11 cellular contexts compared by ENCODE assay signal in the genomic region with DNA sequence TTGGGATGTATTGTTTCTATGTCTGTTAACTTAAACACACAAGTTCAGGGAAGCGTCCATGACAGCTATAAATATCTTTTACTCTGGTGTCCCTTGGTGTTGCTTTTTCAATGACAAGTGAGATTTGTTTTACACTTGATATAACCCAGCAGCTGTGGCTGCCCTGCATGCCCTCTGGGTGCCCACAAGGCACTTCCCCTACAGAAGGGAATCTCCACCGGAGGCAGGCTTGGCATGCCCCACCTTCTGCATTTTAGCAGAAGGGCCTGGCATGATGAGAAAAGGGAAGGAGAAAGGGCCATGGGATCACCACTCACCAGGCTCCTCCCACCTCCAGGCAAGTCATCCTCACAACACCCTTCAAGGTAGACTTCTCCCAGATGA. TPM values are rescaled to one million over a fixed set of nuclear protein-coding genes. Genes with fewer than 3 reads are reported as not detected.
A peak's percentile ranks its signal among the peaks of the same experiment; 100 is the strongest.
DNase-seq lines count a peak whose midpoint lies in the region; ATAC-seq and TF ChIP-seq lines count a peak whose summit lies in the region.
"Had no signal": no experiment of that assay in that cellular context is flagged by ENCODE, and none has a peak within 500 bp of the region (broad histone marks: within the 10 kb centered on the region; RNA-seq: fewer than 3 reads in every experiment).

No MANE protein-coding gene starts in this region.

- in situ Hi-C loops in KBM-7 (cut with MboI; ENCODE audit: low pct_unique_long_range_greater_than_20kb, low sequenced_read_pairs), result no loop called here

- 64 to 85% (median 78%) methylated on average over 2 of the region's 2 CpGs for WGBS in adrenal gland, 4 donors

- H3K9me3 Mint-ChIP-seq in chondrocyte (ENCODE audit: low read depth) (no peaks in the 10 kb centered on the region), mesothelial cell of epicardium (no peaks in the 10 kb centered on the region)

- peak overlapping the region in 3 of 5 donors; percentile 3 to 78 (median 33) for H3K27ac ChIP-seq in adrenal gland
- peak overlapping the region; percentile 49 for H3K27ac ChIP-seq in lower lobe of right lung
- peak overlapping the region; percentile 60 for H3K27ac ChIP-seq in stomach smooth muscle (ENCODE audit: low read length)

- H3K4me3 ChIP-seq in adrenal gland, result no peak overlapping the region
- H3K4me3 ChIP-seq in lower lobe of right lung, result no peak overlapping the region
- no peak overlapping the region for H3K4me3 ChIP-seq in stomach smooth muscle (ENCODE audit: low read length in 2 of 2)

- H3K27me3 Mint-ChIP-seq in chondrocyte (ENCODE audit: low read depth) (no peaks in the 10 kb centered on the region), mesothelial cell of epicardium (ENCODE audit: low read depth) (no peaks in the 10 kb centered on the region)

- peaks cover 6% of the 10 kb centered on the region for H3K36me3 Mint-ChIP-seq in chondrocyte (ENCODE audit: low read depth)
- H3K36me3 Mint-ChIP-seq in mesothelial cell of epicardium, result peaks cover 18% of the 10 kb centered on the region

- H3K4me1 ChIP-seq in adrenal gland (replicated peaks in 1 of 2) (peaks cover 6 to 47% of the 10 kb centered on the region in 2 donors), lower lobe of right lung (peaks cover 72% of the 10 kb centered on the region), stomach smooth muscle (ENCODE audit: control insufficient read depth, insufficient read depth, low read length) (peaks cover 72% of the 10 kb centered on the region)

- no peaks in the 10 kb centered on the region for H3K36me3 ChIP-seq in adrenal gland (replicated peaks in 1 of 2)
- peaks cover 31% of the 10 kb centered on the region for H3K36me3 ChIP-seq in lower lobe of right lung
- H3K36me3 ChIP-seq in stomach smooth muscle (ENCODE audit: control insufficient read depth in 2 of 2, insufficient read depth in 2 of 2, low read length in 2 of 2), result peaks cover 0 to 13% of the 10 kb centered on the region in 2 donors

- H3K4me3 Mint-ChIP-seq in chondrocyte (ENCODE audit: unreplicated experiment), result no peak overlapping the region
- H3K4me3 Mint-ChIP-seq in mesothelial cell of epicardium, result no peak overlapping the region

- no peaks in the 10 kb centered on the region for H3K27me3 ChIP-seq in adrenal gland
- H3K27me3 ChIP-seq in lower lobe of right lung (ENCODE audit: low read depth), result no peaks in the 10 kb centered on the region
- H3K27me3 ChIP-seq in stomach smooth muscle (ENCODE audit: control insufficient read depth in 1 of 2, insufficient read depth in 2 of 2, low read length in 2 of 2), result no peaks in the 10 kb centered on the region

- no peak for TF ChIP-seq POLR2A in adrenal gland (IDR thresholded peaks at IDR 0.05)

- no peak overlapping the region for H3K27ac Mint-ChIP-seq in chondrocyte (ENCODE audit: unreplicated experiment)
- H3K27ac Mint-ChIP-seq in mesothelial cell of epicardium, result no peak overlapping the region

- H3K9ac ChIP-seq in stomach smooth muscle (ENCODE audit: low read length in 2 of 2), result peak overlapping the region in 1 of 2 donors; percentile 29

- DNase-seq in KBM-7, result peak; percentile 44
- DNase-seq in adrenal gland, result peak in 4 of 7 donors; percentile 27 to 51 (median 40)
- peak; percentile 76 for DNase-seq in lower lobe of right lung
- no peak for DNase-seq in chondrocyte (ENCODE audit: low spot score)
- no peak for DNase-seq in mesothelial cell of epicardium (ENCODE audit: low spot score in 2 of 2, unreplicated experiment in 2 of 2)
- DNase-seq in T-helper 9 cell, result no peak
- DNase-seq: activated CD4-positive, alpha-beta T cell treated with anti-CD3 and anti-CD28 coated beads for 48 hours; activated naive CD4-positive, alpha-beta T cell treated with anti-CD3 and anti-CD28 coated beads, Interleukin-2, amount 50 U/mL, for 16 hours; NCI-H2029 treated with DMSO at 0.1 percent for 48 hours had no signal

- H3K4me1 Mint-ChIP-seq in chondrocyte (ENCODE audit: low read depth), result peaks cover 69% of the 10 kb centered on the region
- peaks cover 25% of the 10 kb centered on the region for H3K4me1 Mint-ChIP-seq in mesothelial cell of epicardium

- intact Hi-C loops in adrenal gland (cut with DNase I) (no loop called here), lower lobe of right lung (cut with DNase I) (no loop called here)

- ATAC-seq in lower lobe of right lung, result peak; percentile 16 to 30
- ATAC-seq in HG03175 (IDR thresholded peaks at IDR 0.05; ENCODE audit: unreplicated experiment), result no peak

- H3K9me3 ChIP-seq in adrenal gland (replicated peaks in 1 of 3) (no peaks in the 10 kb centered on the region), lower lobe of right lung (no peaks in the 10 kb centered on the region), stomach smooth muscle (ENCODE audit: control insufficient read depth in 2 of 2, low read length in 2 of 2) (no peaks in the 10 kb centered on the region)

- TF ChIP-seq CTCF in adrenal gland (IDR thresholded peaks at IDR 0.05) (peak in 1 of 6 experiments; percentile 14), lower lobe of right lung (IDR thresholded peaks at IDR 0.05) (no peak), chondrocyte (IDR thresholded peaks at IDR 0.05) (no peak), mesothelial cell of epicardium (IDR thresholded peaks at IDR 0.05; ENCODE audit: unreplicated experiment) (no peak)

RNA-seq across cellular contexts. Expression of gene ATP6V1E2, which starts 5.7 kb away (rescaled TPM):
- 1 to 10 TPM; 1.4 to 9.8 (median 6.7) TPM for total RNA-seq in adrenal gland
- polyA plus RNA-seq in adrenal gland, result 10 to 100 TPM in 1 of 3 donors, 1 to 10 TPM in 2; 3.2 to 10.1 (median 5.3) TPM
- 9.5 TPM for total RNA-seq in lower lobe of right lung
- 5.6 to 10.0 TPM (median 6.6 TPM) in 3 replicates for total RNA-seq in chondrocyte
- 7.7 to 8.6 TPM (median 7.7 TPM) in 3 replicates for total RNA-seq in mesothelial cell of epicardium

RNA-seq across cellular contexts. Expression of gene RHOQ, which starts 5.8 kb away (rescaled TPM):
- total RNA-seq in adrenal gland (10 to 100 TPM; 46.0 to 86.4 (median 64.6) TPM), lower lobe of right lung (88.5 TPM), chondrocyte (90.0 to 140 TPM (median 136 TPM) in 3 replicates), mesothelial cell of epicardium (55.9 to 57.2 TPM (median 56.6 TPM) in 3 replicates)
- polyA plus RNA-seq in adrenal gland, result 10 to 100 TPM; 30.1 to 62.3 (median 40.9) TPM

Comparison
In these comparisons a context has a peak if more than half of its experiments do, and no peak if none do; other contexts are left out.
1. DNase-seq: peak in KBM-7 (single experiment), adrenal gland (4 of 7) and lower lobe of right lung (single experiment); none in chondrocyte (single experiment), mesothelial cell of epicardium (0 of 2) and T-helper 9 cell (single experiment).
2. Peak in every context shown above with its lines, with median percentiles within 50 percentile points of each other: H3K27ac ChIP-seq.